ENCODE assay signal across 3 cellular contexts in genomic region chr6:38470548-38470947, GRCh38.
"Had no signal": no experiment of that assay in that cellular context is flagged by ENCODE, and none has a peak within 500 bp of the region (broad histone marks: within the 10 kb centered on the region; RNA-seq: fewer than 3 reads in every experiment).

No MANE protein-coding gene starts in this region.

- DNase-seq: GDM1, GF-D8 had no signal

- H3K4me3 ChIP-seq: GM12878 had no signal

- ATAC-seq: GM12878 had no signal
